17 cellular contexts compared by ENCODE assay signal in the genomic region with DNA sequence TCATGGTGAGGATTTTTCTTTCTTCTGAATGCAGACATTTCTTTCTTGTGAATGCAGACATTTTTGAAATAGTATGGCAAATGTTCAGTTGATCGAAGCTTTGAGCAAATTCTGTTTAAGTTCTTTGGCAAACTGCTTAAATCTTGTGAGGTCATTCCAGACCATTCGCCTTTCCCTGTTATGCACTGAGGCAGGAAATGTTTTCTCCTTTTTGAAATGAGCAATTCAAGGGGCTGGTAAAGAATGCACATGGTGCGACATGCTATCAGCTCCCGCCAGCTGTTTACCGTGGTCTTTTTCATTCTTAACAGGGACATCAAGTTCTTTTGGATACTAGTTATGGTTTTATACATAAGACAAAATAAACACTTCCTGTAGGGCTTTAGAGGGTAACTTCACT.
DNase-seq lines count a peak whose midpoint lies in the region; ATAC-seq and TF ChIP-seq lines count a peak whose summit lies in the region.
"Had no signal": no experiment of that assay in that cellular context is flagged by ENCODE, and none has a peak within 500 bp of the region (broad histone marks: within the 10 kb centered on the region; RNA-seq: fewer than 3 reads in every experiment).

No MANE protein-coding gene starts in this region.

- H3K36me3 ChIP-seq in RWPE2 (ENCODE audit: low read depth) (no peaks in the 10 kb centered on the region), fibroblast of lung (ENCODE audit: control insufficient read depth, insufficient read depth, low read length) (no peaks in the 10 kb centered on the region), osteoblast (ENCODE audit: insufficient read depth, low read length) (no peaks in the 10 kb centered on the region)
- H3K36me3 ChIP-seq: HAP-1, neutrophil had no signal

- H3K4me1 ChIP-seq in RWPE2 (ENCODE audit: insufficient read depth, poor library complexity, severe bottlenecking) (peaks cover 42% of the 10 kb centered on the region), fibroblast of lung (ENCODE audit: control insufficient read depth, extremely low read depth, insufficient read depth, low read length) (peaks cover 15% of the 10 kb centered on the region), osteoblast (ENCODE audit: insufficient read depth, low read length) (peaks cover 46% of the 10 kb centered on the region)
- H3K4me1 ChIP-seq: HAP-1 had no signal

- no peak for TF ChIP-seq CTCF in AG10803 (conservative IDR thresholded peaks at IDR 0.05; ENCODE audit: low read length)
- no peak for TF ChIP-seq CTCF in RWPE2 (IDR thresholded peaks at IDR 0.05; ENCODE audit: poor library complexity, severe bottlenecking)
- no peak for TF ChIP-seq CTCF in fibroblast of lung (conservative IDR thresholded peaks at IDR 0.05 in 1 of 2, IDR thresholded peaks at IDR 0.05 in 1 of 2; ENCODE audit: low read depth in 1 of 2, low read length in 2 of 2)
- TF ChIP-seq CTCF in osteoblast (IDR thresholded peaks at IDR 0.05; ENCODE audit: extremely low read depth, low read depth, low read length): no peak

- H3K9ac ChIP-seq in fibroblast of lung (ENCODE audit: insufficient read depth, low read length): no peak overlapping the region

- H3K27me3 ChIP-seq in RWPE2 (ENCODE audit: insufficient read depth, poor library complexity, severe bottlenecking) (no peaks in the 10 kb centered on the region), fibroblast of lung (ENCODE audit: control insufficient read depth, insufficient read depth, low read length) (no peaks in the 10 kb centered on the region), osteoblast (ENCODE audit: insufficient read depth, low read length) (no peaks in the 10 kb centered on the region)
- H3K27me3 ChIP-seq: neutrophil had no signal

- no peak for ATAC-seq in RWPE2 (ENCODE audit: low read depth)
- ATAC-seq: activated CD4-positive, alpha-beta T cell treated with anti-CD3 and anti-CD28 coated beads for 36 hours had no signal

- H3K4me3 ChIP-seq in AG10803 (ENCODE audit: low read length) (no peak overlapping the region), RWPE2 (ENCODE audit: severe bottlenecking) (no peak overlapping the region), fibroblast of lung (replicated peaks in 1 of 4; ENCODE audit: control extremely low read depth in 1 of 4, insufficient read depth in 1 of 4, low read depth in 3 of 4, low read length in 4 of 4) (no peak overlapping the region), osteoblast (ENCODE audit: insufficient read depth, low read length) (no peak overlapping the region)
- H3K4me3 ChIP-seq: HAP-1 had no signal

- H4K20me1 ChIP-seq in fibroblast of lung (ENCODE audit: control insufficient read depth, extremely low read depth, insufficient read depth, low read length) (no peaks in the 10 kb centered on the region), osteoblast (ENCODE audit: insufficient read depth, low read length) (no peaks in the 10 kb centered on the region)

- DNase-seq in AG10803 (ENCODE audit: low read depth) (peak; percentile 69), RWPE2 (ENCODE audit: low spot score) (no peak), fibroblast of lung (ENCODE audit: low read depth in 2 of 2) (peak; percentile 51 to 89), osteoblast (ENCODE audit: insufficient read length, low spot score, missing footprints) (peak; percentile 48), KG1 (lab: John Stamatoyannopoulos, UW) (no peak), pons (ENCODE audit: low spot score) (no peak), NCI-H1694 (lab: John Stamatoyannopoulos, UW) (no peak), NCI-H446 (lab: John Stamatoyannopoulos, UW) (no peak)
- DNase-seq: activated CD4-positive, alpha-beta T cell treated with anti-CD3 and anti-CD28 coated beads for 36 hours; activated naive CD4-positive, alpha-beta T cell treated with anti-CD3 and anti-CD28 coated beads for 36 hours; effector memory CD4-positive, alpha-beta T cell; GDM1; NCI-H1092 treated with DMSO at 0.1 percent for 48 hours; SHP77 treated with DMSO at 0.1 percent for 48 hours; stimulated activated naive CD4-positive, alpha-beta T cell had no signal

- H3K79me2 ChIP-seq in fibroblast of lung (ENCODE audit: control insufficient read depth, insufficient read depth, low read length): no peaks in the 10 kb centered on the region
- no peaks in the 10 kb centered on the region for H3K79me2 ChIP-seq in osteoblast (ENCODE audit: insufficient read depth, low read length)

- no peaks in the 10 kb centered on the region for H3K9me3 ChIP-seq in RWPE2 (ENCODE audit: severe bottlenecking)
- H3K9me3 ChIP-seq in fibroblast of lung (ENCODE audit: control insufficient read depth, insufficient read depth, low read depth, low read length): no peaks in the 10 kb centered on the region
- H3K9me3 ChIP-seq in osteoblast (ENCODE audit: low read depth, low read length): no peaks in the 10 kb centered on the region
- H3K9me3 ChIP-seq: HAP-1, neutrophil had no signal

- peak overlapping the region; percentile 73 for H3K27ac ChIP-seq in RWPE2 (ENCODE audit: poor library complexity, severe bottlenecking)
- no peak overlapping the region for H3K27ac ChIP-seq in fibroblast of lung (ENCODE audit: insufficient read depth, low read length)
- peak overlapping the region; percentile 87 for H3K27ac ChIP-seq in osteoblast (ENCODE audit: low read depth, low read length)
- H3K27ac ChIP-seq: neutrophil had no signal

- H3K4me2 ChIP-seq in fibroblast of lung (ENCODE audit: extremely low read depth, insufficient read depth, low read length): no peak overlapping the region
- peak overlapping the region; percentile 44 for H3K4me2 ChIP-seq in osteoblast (ENCODE audit: insufficient read depth, low read length)

- H2AFZ ChIP-seq in fibroblast of lung (ENCODE audit: low read length) (no peak overlapping the region), osteoblast (ENCODE audit: low read length) (no peak overlapping the region)

Comparison
In these comparisons a context has a peak if more than half of its experiments do, and no peak if none do; other contexts are left out.
1. DNase-seq: peak in AG10803 (single experiment), fibroblast of lung (2 of 2) and osteoblast (single experiment); none in RWPE2 (single experiment), KG1 (single experiment), pons (single experiment), NCI-H1694 (single experiment) and NCI-H446 (0 of 2).